10 cellular contexts compared by ENCODE assay signal in genomic region chr14:99899578-99900178, GRCh38.
DNase-seq lines count a peak whose midpoint lies in the region; ATAC-seq and TF ChIP-seq lines count a peak whose summit lies in the region.
"Had no signal": no experiment of that assay in that cellular context is flagged by ENCODE, and none has a peak within 500 bp of the region (broad histone marks: within the 10 kb centered on the region; RNA-seq: fewer than 3 reads in every experiment).

No MANE protein-coding gene starts in this region.

- DNase-seq in DMS 273 (lab: John Stamatoyannopoulos, UW; ENCODE audit: unreplicated experiment) (peak; percentile 51), DMS 273 treated with DMSO at 0.1 percent for 48 hours (lab: John Stamatoyannopoulos, UW) (no peak), MCF 10A (ENCODE audit: unreplicated experiment) (peak; percentile 31), neural progenitor cell (ENCODE audit: low spot score) (no peak), lower leg skin (ENCODE audit: low spot score in 2 of 2) (no peak), nucleus accumbens (lab: John Stamatoyannopoulos, UW) (no peak)

- no peak overlapping the region for H3K4me3 ChIP-seq in neural progenitor cell
- H3K4me3 ChIP-seq in lower leg skin (ENCODE audit: low read depth, poor library complexity, severe bottlenecking), result no peak overlapping the region
- H3K4me3 ChIP-seq: BLaER1 had no signal

- H3K79me2 ChIP-seq in neural progenitor cell (ENCODE audit: low read depth), result no peaks in the 10 kb centered on the region

- intact Hi-C loops in MCF 10A (cut with micrococcal nuclease) (no loop called here), lower leg skin (cut with DNase I; ENCODE audit: low total_unique reads) (no loop called here)

- TF ChIP-seq CTCF in LNCAP (IDR thresholded peaks at IDR 0.05) (peak; percentile 64), MCF 10A (IDR thresholded peaks at IDR 0.05; ENCODE audit: unreplicated experiment) (no peak), neural progenitor cell (IDR thresholded peaks at IDR 0.05) (peak; percentile 70), lower leg skin (IDR thresholded peaks at IDR 0.05) (no peak)

- no peaks in the 10 kb centered on the region for H3K27me3 ChIP-seq in neural progenitor cell
- H3K27me3 ChIP-seq: BLaER1 had no signal

- no peaks in the 10 kb centered on the region for H3K4me1 Mint-ChIP-seq in MCF 10A (ENCODE audit: insufficient read depth, unreplicated experiment)
- no peaks in the 10 kb centered on the region for H3K4me1 Mint-ChIP-seq in neural progenitor cell
- H3K4me1 Mint-ChIP-seq: activated naive CD4-positive, alpha-beta T cell treated with anti-CD3 and anti-CD28 coated beads, Interleukin-2, amount 50 U/mL, for 24 hours had no signal

- H3K4me3 Mint-ChIP-seq in MCF 10A (ENCODE audit: unreplicated experiment) (no peak overlapping the region), neural progenitor cell (no peak overlapping the region)
- H3K4me3 Mint-ChIP-seq: activated naive CD4-positive, alpha-beta T cell treated with anti-CD3 and anti-CD28 coated beads, Interleukin-2, amount 50 U/mL, for 24 hours had no signal

- no TSS peak for BruUV-seq in MCF 10A (replicated peaks; lab: Mats Ljungman, UMichigan)

- peaks cover 37% of the 10 kb centered on the region for H3K36me3 ChIP-seq in neural progenitor cell
- H3K36me3 ChIP-seq: BLaER1 had no signal

- no peaks in the 10 kb centered on the region for H3F3A ChIP-seq in neural progenitor cell (ENCODE audit: low read depth)

- POLR2A ChIA-PET in MCF 10A (lab: Yijun Ruan, JAX), result no interaction called here

- H3K27ac ChIP-seq in neural progenitor cell, result no peak overlapping the region
- H3K27ac ChIP-seq: BLaER1 had no signal

- CTCF ChIA-PET in MCF 10A (lab: Yijun Ruan, JAX), result interaction anchor here (0.5 to 2.2 kb wide), 20 partner anchors 9 to 296 kb away, joined by 3 to 15 read pairs (median 4); partner anchors contain the start of gene CYP46A1

- H3K4me2 ChIP-seq in neural progenitor cell, result no peak overlapping the region
- H3K4me2 ChIP-seq: BLaER1 had no signal

- H3K4me1 ChIP-seq in neural progenitor cell, result no peaks in the 10 kb centered on the region
- H3K4me1 ChIP-seq: BLaER1 had no signal

- H3K9ac ChIP-seq in neural progenitor cell, result no peak overlapping the region
- H3K9ac ChIP-seq: BLaER1 had no signal

- TF ChIP-seq POLR2A in lower leg skin (IDR thresholded peaks at IDR 0.05), result no peak

- no peak overlapping the region for H2AFZ ChIP-seq in neural progenitor cell (replicated peaks)

- H3K9me3 ChIP-seq in neural progenitor cell (ENCODE audit: low read depth), result peaks cover 9% of the 10 kb centered on the region

- H3K9me3 Mint-ChIP-seq in MCF 10A (ENCODE audit: unreplicated experiment) (no peaks in the 10 kb centered on the region), neural progenitor cell (peaks cover 19% of the 10 kb centered on the region)

- no peaks in the 10 kb centered on the region for H4K20me1 ChIP-seq in neural progenitor cell (ENCODE audit: low read depth)
- H4K20me1 ChIP-seq: BLaER1 had no signal

- ATAC-seq in GM18870 (IDR thresholded peaks at IDR 0.05; ENCODE audit: unreplicated experiment), result no peak

- no peaks in the 10 kb centered on the region for H3K36me3 Mint-ChIP-seq in MCF 10A (ENCODE audit: insufficient read depth, unreplicated experiment)
- H3K36me3 Mint-ChIP-seq in neural progenitor cell, result peaks cover 50% of the 10 kb centered on the region
- H3K36me3 Mint-ChIP-seq: activated naive CD4-positive, alpha-beta T cell treated with anti-CD3 and anti-CD28 coated beads, Interleukin-2, amount 50 U/mL, for 24 hours had no signal

- H3K27me3 Mint-ChIP-seq in MCF 10A (ENCODE audit: insufficient read depth, unreplicated experiment), result no peaks in the 10 kb centered on the region
- H3K27me3 Mint-ChIP-seq in neural progenitor cell (ENCODE audit: insufficient read depth, low read depth), result no peaks in the 10 kb centered on the region

- H3K27ac Mint-ChIP-seq in MCF 10A (ENCODE audit: low read depth, unreplicated experiment) (no peak overlapping the region), neural progenitor cell (no peak overlapping the region)
- H3K27ac Mint-ChIP-seq: activated naive CD4-positive, alpha-beta T cell treated with anti-CD3 and anti-CD28 coated beads, Interleukin-2, amount 50 U/mL, for 24 hours had no signal

- 62 to 74% methylated on average over 7 of the region's 7 CpGs for WGBS in lower leg skin, 2 donors

Comparison
In these comparisons a context has a peak if more than half of its experiments do, and no peak if none do; other contexts are left out.
1. DNase-seq: peak in DMS 273 (single experiment) and MCF 10A (single experiment); none in DMS 273 treated with DMSO at 0.1 percent for 48 hours (single experiment), neural progenitor cell (single experiment), lower leg skin (0 of 2) and nucleus accumbens (0 of 56).
2. CTCF ChIP-seq: peak in LNCAP (single experiment) and neural progenitor cell (single experiment); none in MCF 10A (single experiment) and lower leg skin (0 of 3).